In the genomic region with DNA sequence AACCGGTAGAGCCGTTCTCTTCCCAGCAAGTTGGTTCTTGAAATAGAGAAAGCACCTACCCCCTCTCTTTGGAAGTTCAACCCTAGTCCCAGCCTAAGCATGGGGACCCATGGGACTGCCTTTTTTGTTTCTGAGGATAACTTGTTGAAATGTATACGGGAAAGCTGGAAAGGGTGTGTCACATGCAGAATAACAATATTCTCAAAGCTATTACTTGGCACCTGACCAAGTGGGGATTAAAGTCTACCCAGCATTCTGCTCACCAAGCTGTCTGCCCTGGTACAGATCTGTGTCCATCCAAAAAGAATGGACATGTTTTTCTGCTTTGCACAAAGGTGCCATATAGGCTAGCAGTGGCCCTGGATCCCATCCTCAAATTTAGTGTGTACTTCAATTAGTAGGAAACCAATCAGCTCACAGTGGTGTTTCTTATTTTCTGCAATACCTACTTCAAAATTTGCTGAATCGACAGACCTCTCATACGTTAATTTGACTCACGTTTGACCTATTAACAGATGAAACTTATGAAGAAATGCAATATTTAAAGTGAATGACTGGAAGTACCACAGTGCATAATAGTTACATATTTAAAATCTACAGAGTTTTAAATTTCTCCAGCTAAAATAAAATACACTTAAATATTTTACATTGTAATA, we compare ENCODE assay signal across 1 cellular context.
TF ChIP-seq lines count a peak whose summit lies in the region.

No MANE protein-coding gene starts in this region.

TF ChIP-seq in K562, 482 proteins besides CTCF, POLR2A, EP300 and RAD21 (continued from another document and continues in another):
- TF ChIP-seq, protein P1, sequence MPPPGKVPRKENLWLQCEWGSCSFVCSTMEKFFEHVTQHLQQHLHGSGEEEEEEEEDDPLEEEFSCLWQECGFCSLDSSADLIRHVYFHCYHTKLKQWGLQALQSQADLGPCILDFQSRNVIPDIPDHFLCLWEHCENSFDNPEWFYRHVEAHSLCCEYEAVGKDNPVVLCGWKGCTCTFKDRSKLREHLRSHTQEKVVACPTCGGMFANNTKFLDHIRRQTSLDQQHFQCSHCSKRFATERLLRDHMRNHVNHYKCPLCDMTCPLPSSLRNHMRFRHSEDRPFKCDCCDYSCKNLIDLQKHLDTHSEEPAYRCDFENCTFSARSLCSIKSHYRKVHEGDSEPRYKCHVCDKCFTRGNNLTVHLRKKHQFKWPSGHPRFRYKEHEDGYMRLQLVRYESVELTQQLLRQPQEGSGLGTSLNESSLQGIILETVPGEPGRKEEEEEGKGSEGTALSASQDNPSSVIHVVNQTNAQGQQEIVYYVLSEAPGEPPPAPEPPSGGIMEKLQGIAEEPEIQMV (tag; conservative IDR thresholded peaks at IDR 0.05; ENCODE audit: low read depth), result no peak
- TF ChIP-seq BMI1 (IDR thresholded peaks at IDR 0.05; ENCODE audit: low read length) (no peak), EHMT2 (IDR thresholded peaks at IDR 0.05) (no peak), POLR2B (IDR thresholded peaks at IDR 0.05; ENCODE audit: low read depth, partially characterized antibody) (no peak), ZNF431 (CRISPR knock-in tag; IDR thresholded peaks at IDR 0.05) (no peak), SOX6 (IDR thresholded peaks at IDR 0.05) (no peak), NRF1 (conservative IDR thresholded peaks at IDR 0.05 in 1 of 2, IDR thresholded peaks at IDR 0.05 in 1 of 2) (no peak), DEAF1 (CRISPR knock-in tag; IDR thresholded peaks at IDR 0.05) (no peak), CEBPG (CRISPR knock-in tag; IDR thresholded peaks at IDR 0.05) (no peak), CEBPG (tag; conservative IDR thresholded peaks at IDR 0.05 in 1 of 2, IDR thresholded peaks at IDR 0.05 in 1 of 2) (no peak), MAFK (IDR thresholded peaks at IDR 0.05; ENCODE audit: low read length) (peak; percentile 52; the same call in 1 of the 2 replicates), SMARCE1 (IDR thresholded peaks at IDR 0.05) (no peak), ZNF140 (CRISPR knock-in tag; IDR thresholded peaks at IDR 0.05) (no peak), RFX7 (CRISPR knock-in tag; IDR thresholded peaks at IDR 0.05) (no peak), MYNN (IDR thresholded peaks at IDR 0.05) (no peak), MYNN (CRISPR knock-in tag; IDR thresholded peaks at IDR 0.05) (no peak), CBX2 (IDR thresholded peaks at IDR 0.05; ENCODE audit: insufficient read depth, low read length, poor library complexity, severe bottlenecking) (no peak), PTRF (tag; IDR thresholded peaks at IDR 0.05) (no peak), ZNF232 (CRISPR knock-in tag; IDR thresholded peaks at IDR 0.05) (no peak), GATA2 (CRISPR knock-in tag; IDR thresholded peaks at IDR 0.05) (no peak), MAFG (tag; conservative IDR thresholded peaks at IDR 0.05) (peak; percentile 66), NBN (IDR thresholded peaks at IDR 0.05; ENCODE audit: low read depth) (no peak), NFIC (IDR thresholded peaks at IDR 0.05) (peak; percentile 37; the same call in 1 of the 2 replicates), ETV5 (CRISPR knock-in tag; IDR thresholded peaks at IDR 0.05; ENCODE audit: low read depth) (no peak), LARP7 (IDR thresholded peaks at IDR 0.05) (no peak), ZNF280A (IDR thresholded peaks at IDR 0.05; ENCODE audit: low read depth, partially characterized antibody) (no peak), SMAD3 (CRISPR knock-in tag; conservative IDR thresholded peaks at IDR 0.05) (no peak), KLF10 (CRISPR knock-in tag; IDR thresholded peaks at IDR 0.05) (no peak), STAG1 (CRISPR knock-in tag; IDR thresholded peaks at IDR 0.05; ENCODE audit: borderline replicate concordance) (no peak), HNRNPH1 (optimal IDR thresholded peaks at IDR 0.05; ENCODE audit: low read depth, low read length) (no peak), ZNF717 (CRISPR knock-in tag; IDR thresholded peaks at IDR 0.05) (no peak), ZNF224 (CRISPR knock-in tag; IDR thresholded peaks at IDR 0.05) (no peak)
- TF ChIP-seq, protein P2, sequence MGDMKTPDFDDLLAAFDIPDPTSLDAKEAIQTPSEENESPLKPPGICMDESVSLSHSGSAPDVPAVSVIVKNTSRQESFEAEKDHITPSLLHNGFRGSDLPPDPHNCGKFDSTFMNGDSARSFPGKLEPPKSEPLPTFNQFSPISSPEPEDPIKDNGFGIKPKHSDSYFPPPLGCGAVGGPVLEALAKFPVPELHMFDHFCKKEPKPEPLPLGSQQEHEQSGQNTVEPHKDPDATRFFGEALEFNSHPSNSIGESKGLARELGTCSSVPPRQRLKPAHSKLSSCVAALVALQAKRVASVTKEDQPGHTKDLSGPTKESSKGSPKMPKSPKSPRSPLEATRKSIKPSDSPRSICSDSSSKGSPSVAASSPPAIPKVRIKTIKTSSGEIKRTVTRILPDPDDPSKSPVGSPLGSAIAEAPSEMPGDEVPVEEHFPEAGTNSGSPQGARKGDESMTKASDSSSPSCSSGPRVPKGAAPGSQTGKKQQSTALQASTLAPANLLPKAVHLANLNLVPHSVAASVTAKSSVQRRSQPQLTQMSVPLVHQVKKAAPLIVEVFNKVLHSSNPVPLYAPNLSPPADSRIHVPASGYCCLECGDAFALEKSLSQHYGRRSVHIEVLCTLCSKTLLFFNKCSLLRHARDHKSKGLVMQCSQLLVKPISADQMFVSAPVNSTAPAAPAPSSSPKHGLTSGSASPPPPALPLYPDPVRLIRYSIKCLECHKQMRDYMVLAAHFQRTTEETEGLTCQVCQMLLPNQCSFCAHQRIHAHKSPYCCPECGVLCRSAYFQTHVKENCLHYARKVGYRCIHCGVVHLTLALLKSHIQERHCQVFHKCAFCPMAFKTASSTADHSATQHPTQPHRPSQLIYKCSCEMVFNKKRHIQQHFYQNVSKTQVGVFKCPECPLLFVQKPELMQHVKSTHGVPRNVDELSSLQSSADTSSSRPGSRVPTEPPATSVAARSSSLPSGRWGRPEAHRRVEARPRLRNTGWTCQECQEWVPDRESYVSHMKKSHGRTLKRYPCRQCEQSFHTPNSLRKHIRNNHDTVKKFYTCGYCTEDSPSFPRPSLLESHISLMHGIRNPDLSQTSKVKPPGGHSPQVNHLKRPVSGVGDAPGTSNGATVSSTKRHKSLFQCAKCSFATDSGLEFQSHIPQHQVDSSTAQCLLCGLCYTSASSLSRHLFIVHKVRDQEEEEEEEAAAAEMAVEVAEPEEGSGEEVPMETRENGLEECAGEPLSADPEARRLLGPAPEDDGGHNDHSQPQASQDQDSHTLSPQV (IDR thresholded peaks at IDR 0.05), result no peak
- TF ChIP-seq, protein P3, sequence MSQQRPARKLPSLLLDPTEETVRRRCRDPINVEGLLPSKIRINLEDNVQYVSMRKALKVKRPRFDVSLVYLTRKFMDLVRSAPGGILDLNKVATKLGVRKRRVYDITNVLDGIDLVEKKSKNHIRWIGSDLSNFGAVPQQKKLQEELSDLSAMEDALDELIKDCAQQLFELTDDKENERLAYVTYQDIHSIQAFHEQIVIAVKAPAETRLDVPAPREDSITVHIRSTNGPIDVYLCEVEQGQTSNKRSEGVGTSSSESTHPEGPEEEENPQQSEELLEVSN (IDR thresholded peaks at IDR 0.05; ENCODE audit: borderline replicate concordance in 1 of 2, extremely low read depth in 1 of 2, insufficient read depth in 1 of 2, insufficient read length in 1 of 2, low read depth in 1 of 2, low read length in 1 of 2, poor library complexity in 1 of 2, severe bottlenecking in 1 of 2), result no peak
- TF ChIP-seq, protein P4, sequence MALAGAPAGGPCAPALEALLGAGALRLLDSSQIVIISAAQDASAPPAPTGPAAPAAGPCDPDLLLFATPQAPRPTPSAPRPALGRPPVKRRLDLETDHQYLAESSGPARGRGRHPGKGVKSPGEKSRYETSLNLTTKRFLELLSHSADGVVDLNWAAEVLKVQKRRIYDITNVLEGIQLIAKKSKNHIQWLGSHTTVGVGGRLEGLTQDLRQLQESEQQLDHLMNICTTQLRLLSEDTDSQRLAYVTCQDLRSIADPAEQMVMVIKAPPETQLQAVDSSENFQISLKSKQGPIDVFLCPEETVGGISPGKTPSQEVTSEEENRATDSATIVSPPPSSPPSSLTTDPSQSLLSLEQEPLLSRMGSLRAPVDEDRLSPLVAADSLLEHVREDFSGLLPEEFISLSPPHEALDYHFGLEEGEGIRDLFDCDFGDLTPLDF (CRISPR knock-in tag; IDR thresholded peaks at IDR 0.05), result no peak
- TF ChIP-seq, protein P5, sequence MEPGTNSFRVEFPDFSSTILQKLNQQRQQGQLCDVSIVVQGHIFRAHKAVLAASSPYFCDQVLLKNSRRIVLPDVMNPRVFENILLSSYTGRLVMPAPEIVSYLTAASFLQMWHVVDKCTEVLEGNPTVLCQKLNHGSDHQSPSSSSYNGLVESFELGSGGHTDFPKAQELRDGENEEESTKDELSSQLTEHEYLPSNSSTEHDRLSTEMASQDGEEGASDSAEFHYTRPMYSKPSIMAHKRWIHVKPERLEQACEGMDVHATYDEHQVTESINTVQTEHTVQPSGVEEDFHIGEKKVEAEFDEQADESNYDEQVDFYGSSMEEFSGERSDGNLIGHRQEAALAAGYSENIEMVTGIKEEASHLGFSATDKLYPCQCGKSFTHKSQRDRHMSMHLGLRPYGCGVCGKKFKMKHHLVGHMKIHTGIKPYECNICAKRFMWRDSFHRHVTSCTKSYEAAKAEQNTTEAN (CRISPR knock-in tag; IDR thresholded peaks at IDR 0.05), result no peak
- TF ChIP-seq, protein P6, sequence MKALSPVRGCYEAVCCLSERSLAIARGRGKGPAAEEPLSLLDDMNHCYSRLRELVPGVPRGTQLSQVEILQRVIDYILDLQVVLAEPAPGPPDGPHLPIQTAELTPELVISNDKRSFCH (CRISPR knock-in tag; IDR thresholded peaks at IDR 0.05), result no peak
- TF ChIP-seq, protein P6 (tag; IDR thresholded peaks at IDR 0.05), result no peak
- TF ChIP-seq, protein P7, sequence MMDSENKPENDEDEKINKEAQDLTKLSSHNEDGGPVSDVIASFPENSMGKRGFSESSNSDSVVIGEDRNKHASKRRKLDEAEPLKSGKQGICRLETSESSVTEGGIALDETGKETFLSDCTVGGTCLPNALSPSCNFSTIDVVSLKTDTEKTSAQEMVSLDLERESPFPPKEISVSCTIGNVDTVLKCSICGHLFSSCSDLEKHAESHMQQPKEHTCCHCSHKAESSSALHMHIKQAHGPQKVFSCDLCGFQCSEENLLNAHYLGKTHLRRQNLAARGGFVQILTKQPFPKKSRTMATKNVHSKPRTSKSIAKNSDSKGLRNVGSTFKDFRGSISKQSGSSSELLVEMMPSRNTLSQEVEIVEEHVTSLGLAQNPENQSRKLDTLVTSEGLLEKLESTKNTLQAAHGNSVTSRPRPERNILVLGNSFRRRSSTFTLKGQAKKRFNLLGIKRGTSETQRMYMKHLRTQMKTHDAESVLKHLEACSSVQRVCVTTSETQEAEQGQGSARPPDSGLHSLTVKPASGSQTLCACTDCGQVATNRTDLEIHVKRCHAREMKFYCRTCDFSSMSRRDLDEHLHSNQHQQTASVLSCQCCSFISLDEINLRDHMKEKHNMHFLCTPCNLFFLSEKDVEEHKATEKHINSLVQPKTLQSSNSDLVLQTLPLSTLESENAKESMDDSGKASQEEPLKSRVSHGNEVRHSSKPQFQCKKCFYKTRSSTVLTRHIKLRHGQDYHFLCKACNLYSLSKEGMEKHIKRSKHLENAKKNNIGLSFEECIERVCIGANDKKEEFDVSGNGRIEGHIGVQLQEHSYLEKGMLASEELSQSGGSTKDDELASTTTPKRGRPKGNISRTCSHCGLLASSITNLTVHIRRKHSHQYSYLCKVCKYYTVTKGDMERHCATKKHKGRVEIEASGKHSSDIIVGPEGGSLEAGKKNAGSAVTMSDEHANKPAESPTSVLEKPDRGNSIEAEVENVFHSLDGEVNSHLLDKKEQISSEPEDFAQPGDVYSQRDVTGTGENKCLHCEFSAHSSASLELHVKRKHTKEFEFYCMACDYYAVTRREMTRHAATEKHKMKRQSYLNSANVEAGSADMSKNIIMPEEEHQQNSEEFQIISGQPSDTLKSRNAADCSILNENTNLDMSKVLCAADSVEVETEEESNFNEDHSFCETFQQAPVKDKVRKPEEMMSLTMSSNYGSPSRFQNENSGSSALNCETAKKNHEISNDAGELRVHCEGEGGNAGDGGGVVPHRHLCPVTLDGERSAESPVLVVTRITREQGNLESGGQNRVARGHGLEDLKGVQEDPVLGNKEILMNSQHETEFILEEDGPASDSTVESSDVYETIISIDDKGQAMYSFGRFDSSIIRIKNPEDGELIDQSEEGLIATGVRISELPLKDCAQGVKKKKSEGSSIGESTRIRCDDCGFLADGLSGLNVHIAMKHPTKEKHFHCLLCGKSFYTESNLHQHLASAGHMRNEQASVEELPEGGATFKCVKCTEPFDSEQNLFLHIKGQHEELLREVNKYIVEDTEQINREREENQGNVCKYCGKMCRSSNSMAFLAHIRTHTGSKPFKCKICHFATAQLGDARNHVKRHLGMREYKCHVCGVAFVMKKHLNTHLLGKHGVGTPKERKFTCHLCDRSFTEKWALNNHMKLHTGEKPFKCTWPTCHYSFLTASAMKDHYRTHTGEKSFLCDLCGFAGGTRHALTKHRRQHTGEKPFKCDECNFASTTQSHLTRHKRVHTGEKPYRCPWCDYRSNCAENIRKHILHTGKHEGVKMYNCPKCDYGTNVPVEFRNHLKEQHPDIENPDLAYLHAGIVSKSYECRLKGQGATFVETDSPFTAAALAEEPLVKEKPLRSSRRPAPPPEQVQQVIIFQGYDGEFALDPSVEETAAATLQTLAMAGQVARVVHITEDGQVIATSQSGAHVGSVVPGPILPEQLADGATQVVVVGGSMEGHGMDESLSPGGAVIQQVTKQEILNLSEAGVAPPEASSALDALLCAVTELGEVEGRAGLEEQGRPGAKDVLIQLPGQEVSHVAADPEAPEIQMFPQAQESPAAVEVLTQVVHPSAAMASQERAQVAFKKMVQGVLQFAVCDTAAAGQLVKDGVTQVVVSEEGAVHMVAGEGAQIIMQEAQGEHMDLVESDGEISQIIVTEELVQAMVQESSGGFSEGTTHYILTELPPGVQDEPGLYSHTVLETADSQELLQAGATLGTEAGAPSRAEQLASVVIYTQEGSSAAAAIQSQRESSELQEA (IDR thresholded peaks at IDR 0.05; ENCODE audit: low read depth), result no peak
